8 cellular contexts compared by ENCODE assay signal in the genomic region with DNA sequence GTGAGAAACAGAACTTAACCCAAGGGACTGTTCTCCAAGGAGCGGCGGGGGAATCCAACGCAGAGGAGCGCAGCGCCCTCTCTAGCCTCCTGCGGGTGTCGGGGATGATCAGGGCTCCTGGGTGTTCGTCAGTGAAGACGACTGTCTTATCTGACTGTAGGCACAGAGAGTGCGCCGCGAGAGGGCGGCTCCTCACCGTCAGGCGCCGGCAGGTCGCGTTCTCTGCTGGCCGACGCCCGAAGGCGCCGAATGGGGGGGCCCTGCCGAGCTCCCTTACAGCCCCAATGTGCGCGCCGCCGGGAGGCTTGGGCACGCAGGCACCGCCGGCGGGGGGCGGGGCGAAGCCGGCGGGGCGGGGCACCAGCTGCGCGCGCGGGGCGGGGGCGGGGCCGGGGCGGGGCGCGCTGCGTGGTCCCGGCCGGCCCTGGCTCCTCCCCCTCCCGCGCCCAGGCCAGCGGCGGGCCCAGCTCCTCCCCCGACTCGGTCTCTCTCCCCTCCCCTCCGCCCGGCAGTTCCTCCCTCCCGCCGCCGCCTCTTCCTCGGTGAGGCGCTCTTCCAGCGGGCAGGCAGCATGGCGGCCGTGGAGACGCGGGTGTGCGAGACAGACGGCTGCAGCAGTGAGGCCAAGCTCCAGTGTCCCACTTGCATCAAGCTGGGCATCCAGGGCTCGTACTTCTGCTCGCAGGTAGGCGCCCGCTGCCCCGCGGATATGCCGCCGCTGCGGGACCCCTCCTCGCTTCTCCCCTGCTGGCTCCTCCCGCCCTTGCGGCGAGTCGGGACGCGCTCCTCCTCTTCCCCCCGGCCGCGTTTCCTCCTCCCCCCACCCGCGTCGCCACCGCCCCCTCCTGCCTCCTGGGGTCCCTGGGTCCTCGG. TPM values are rescaled to one million over a fixed set of nuclear protein-coding genes. Genes with fewer than 3 reads are reported as not detected.
DNase-seq lines count a peak whose midpoint lies in the region; ATAC-seq and TF ChIP-seq lines count a peak whose summit lies in the region.

A gene (plus strand): TSS at position 539 of the 873 bp plus-strand sequence. CDS start 33 bp downstream, at position 572.

- POLR2A ChIA-PET in PC-3 (lab: Charles Lee; ENCODE audit: unreplicated experiment), result interaction anchor here (0.6 kb wide), 2 partner anchors 11 to 66 kb away, joined by 3 to 4 read pairs; no protein-coding TSS in a partner anchor

- intact Hi-C loops in PC-3 (cut with micrococcal nuclease), result loop anchor here (1.0 kb wide), 4 partner anchors 56 to 410 kb away; a partner anchor contains a TSS

- H3K27ac ChIP-seq in PC-3 (ENCODE audit: low read length), result peak within 1 kb of the TSS; percentile 56

- peaks cover 28% of the 10 kb centered on the region for H4K20me1 ChIP-seq in PC-3 (ENCODE audit: low read length)

- CTCF ChIA-PET in PC-3 (lab: Charles Lee), result interaction anchor here (0.6 to 2.7 kb wide), 10 partner anchors 34 to 852 kb away, joined by 3 to 28 read pairs (median 4); a partner anchor contains a TSS

- DNase-seq in DMS53 (lab: John Stamatoyannopoulos, UW) (peak; percentile 97), PC-3 (peak; percentile 90), erythroblast (lab: John Stamatoyannopoulos, UW) (peak; percentile 99 to 100)
- DNase-seq in Jurkat, Clone E6-1 (ENCODE audit: low read depth, low spot score), result peak; percentile 95
- peak; percentile 97 for DNase-seq in activated T-cell treated with anti-CD3 and anti-CD28 coated beads, Interleukin-2, amount 50 U/mL, for 1 hour
- DNase-seq in stimulated activated CD8-positive, alpha-beta memory T cell treated with anti-CD3 and anti-CD28 coated beads, Interleukin-7, amount 100 ng/mL, for 1 hour (ENCODE audit: low read depth in 2 of 2), result peak; percentile 85 to 91

- H3K27me3 ChIP-seq in PC-3 (ENCODE audit: low read length), result no peaks in the 10 kb centered on the region
- H3K27me3 ChIP-seq in mucosa of stomach (ENCODE audit: control insufficient read depth, insufficient read depth, low read length), result no peaks in the 10 kb centered on the region

- no peaks in the 10 kb centered on the region for H3K9me2 ChIP-seq in PC-3 (replicated peaks; ENCODE audit: low read length)

- peak within 1 kb of the TSS; percentile 97 for H2AFZ ChIP-seq in PC-3 (ENCODE audit: low read length)

- no peaks in the 10 kb centered on the region for H3F3A ChIP-seq in PC-3 (ENCODE audit: low read length, unreplicated experiment)

- ATAC-seq in GM21619 (IDR thresholded peaks at IDR 0.05; ENCODE audit: unreplicated experiment), result peak; percentile 92
- peak; percentile 81 for ATAC-seq in PC-3

- peak within 1 kb of the TSS; percentile 81 for H3K4me3 ChIP-seq in Jurkat, Clone E6-1 (ENCODE audit: low read length)
- H3K4me3 ChIP-seq in PC-3 (ENCODE audit: low read length) (peak within 1 kb of the TSS; percentile 94), mucosa of stomach (ENCODE audit: low read length) (peak within 1 kb of the TSS; percentile 66)

- BruUV-seq in PC-3 (replicated peaks; lab: Mats Ljungman, UMichigan), result no TSS peak

- TF ChIP-seq CTCF in PC-3 (conservative IDR thresholded peaks at IDR 0.05; ENCODE audit: low read depth, low read length), result peak; percentile 67

- H3K9me3 ChIP-seq in PC-3 (ENCODE audit: low read length), result no peaks in the 10 kb centered on the region
- H3K9me3 ChIP-seq in mucosa of stomach (ENCODE audit: control insufficient read depth, low read length), result no peaks in the 10 kb centered on the region

- peak; percentile 67 for TF ChIP-seq POLR2A in erythroblast (IDR thresholded peaks at IDR 0.05; ENCODE audit: low read length)

- peak within 1 kb of the TSS; percentile 92 for H3K4me2 ChIP-seq in PC-3 (ENCODE audit: low read length)

- H3K36me3 ChIP-seq in PC-3 (ENCODE audit: low read depth, low read length), result no peaks in the 10 kb centered on the region; the same call in 1 of the 2 replicates
- H3K36me3 ChIP-seq in mucosa of stomach (ENCODE audit: control insufficient read depth, insufficient read depth, low read length), result no peaks in the 10 kb centered on the region

- H3K4me1 ChIP-seq in PC-3 (ENCODE audit: insufficient read depth, low read length), result peaks cover 20% of the 10 kb centered on the region
- H3K4me1 ChIP-seq in mucosa of stomach (ENCODE audit: control insufficient read depth, insufficient read depth, low read length), result peaks cover 7% of the 10 kb centered on the region

- peak within 1 kb of the TSS; percentile 84 for H3K9ac ChIP-seq in PC-3 (ENCODE audit: low read length)
- peak within 1 kb of the TSS; percentile 76 for H3K9ac ChIP-seq in mucosa of stomach (ENCODE audit: low read length)

- peaks cover 48% of the 10 kb centered on the region for H3K79me2 ChIP-seq in PC-3 (ENCODE audit: low read length)

RNA-seq across cellular contexts. Expression of the gene that starts here (rescaled TPM):
- polyA plus RNA-seq in Jurkat, Clone E6-1 (2012; ENCODE audit: insufficient read depth, insufficient read length), result 69.1 TPM
- 53.9 and 54.8 TPM in 2 replicates for total RNA-seq in PC-3 (2014; rRNA removed)

Comparison
In these comparisons a context has a peak if more than half of its experiments do, and no peak if none do; other contexts are left out.
1. Peak in every context shown above with its lines: DNase-seq, ATAC-seq, H3K4me3 ChIP-seq and H3K27ac ChIP-seq.